1 cellular context compared by ENCODE assay signal in the genomic region with DNA sequence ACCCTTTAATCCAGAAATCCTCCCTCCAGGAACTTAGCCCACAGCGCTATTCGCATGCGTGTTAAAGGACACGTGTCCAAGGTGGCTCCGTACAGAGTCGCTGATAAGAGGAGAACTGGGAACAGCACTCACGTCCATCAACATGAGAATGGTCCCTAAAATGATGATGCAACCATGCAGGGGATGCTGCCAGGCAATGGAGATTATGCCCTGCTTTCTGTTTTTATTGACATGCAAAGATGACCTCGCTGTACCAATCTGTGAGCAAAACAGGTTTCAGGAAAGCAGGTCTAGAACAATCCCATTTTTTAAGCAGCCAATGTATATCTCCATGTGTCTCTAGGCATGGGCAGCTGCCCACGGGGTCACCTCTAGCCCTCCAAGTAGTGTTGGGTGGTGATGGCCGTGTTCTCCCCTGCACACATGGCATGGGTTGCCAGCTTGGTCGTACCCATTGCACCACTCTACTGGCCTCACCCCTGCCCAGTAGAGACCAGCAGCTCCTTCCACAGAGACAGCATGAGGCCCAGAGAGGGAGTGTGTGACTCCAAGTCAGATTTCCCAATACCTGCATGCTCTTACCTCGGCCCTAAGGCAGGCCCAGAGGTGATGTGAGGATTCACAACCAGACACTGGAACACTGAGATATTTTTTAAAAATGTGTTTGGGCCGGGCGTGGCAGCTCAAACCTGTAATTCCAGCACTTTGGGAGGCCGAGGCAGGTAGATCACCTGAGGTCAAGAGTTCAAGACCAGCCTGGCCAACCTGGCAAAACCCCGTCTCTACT.
TF ChIP-seq lines count a peak whose summit lies in the region.

No MANE protein-coding gene starts in this region.

TF ChIP-seq in K562, 482 proteins besides CTCF, POLR2A, EP300 and RAD21 (continued from another document):
- TF ChIP-seq, protein P1, sequence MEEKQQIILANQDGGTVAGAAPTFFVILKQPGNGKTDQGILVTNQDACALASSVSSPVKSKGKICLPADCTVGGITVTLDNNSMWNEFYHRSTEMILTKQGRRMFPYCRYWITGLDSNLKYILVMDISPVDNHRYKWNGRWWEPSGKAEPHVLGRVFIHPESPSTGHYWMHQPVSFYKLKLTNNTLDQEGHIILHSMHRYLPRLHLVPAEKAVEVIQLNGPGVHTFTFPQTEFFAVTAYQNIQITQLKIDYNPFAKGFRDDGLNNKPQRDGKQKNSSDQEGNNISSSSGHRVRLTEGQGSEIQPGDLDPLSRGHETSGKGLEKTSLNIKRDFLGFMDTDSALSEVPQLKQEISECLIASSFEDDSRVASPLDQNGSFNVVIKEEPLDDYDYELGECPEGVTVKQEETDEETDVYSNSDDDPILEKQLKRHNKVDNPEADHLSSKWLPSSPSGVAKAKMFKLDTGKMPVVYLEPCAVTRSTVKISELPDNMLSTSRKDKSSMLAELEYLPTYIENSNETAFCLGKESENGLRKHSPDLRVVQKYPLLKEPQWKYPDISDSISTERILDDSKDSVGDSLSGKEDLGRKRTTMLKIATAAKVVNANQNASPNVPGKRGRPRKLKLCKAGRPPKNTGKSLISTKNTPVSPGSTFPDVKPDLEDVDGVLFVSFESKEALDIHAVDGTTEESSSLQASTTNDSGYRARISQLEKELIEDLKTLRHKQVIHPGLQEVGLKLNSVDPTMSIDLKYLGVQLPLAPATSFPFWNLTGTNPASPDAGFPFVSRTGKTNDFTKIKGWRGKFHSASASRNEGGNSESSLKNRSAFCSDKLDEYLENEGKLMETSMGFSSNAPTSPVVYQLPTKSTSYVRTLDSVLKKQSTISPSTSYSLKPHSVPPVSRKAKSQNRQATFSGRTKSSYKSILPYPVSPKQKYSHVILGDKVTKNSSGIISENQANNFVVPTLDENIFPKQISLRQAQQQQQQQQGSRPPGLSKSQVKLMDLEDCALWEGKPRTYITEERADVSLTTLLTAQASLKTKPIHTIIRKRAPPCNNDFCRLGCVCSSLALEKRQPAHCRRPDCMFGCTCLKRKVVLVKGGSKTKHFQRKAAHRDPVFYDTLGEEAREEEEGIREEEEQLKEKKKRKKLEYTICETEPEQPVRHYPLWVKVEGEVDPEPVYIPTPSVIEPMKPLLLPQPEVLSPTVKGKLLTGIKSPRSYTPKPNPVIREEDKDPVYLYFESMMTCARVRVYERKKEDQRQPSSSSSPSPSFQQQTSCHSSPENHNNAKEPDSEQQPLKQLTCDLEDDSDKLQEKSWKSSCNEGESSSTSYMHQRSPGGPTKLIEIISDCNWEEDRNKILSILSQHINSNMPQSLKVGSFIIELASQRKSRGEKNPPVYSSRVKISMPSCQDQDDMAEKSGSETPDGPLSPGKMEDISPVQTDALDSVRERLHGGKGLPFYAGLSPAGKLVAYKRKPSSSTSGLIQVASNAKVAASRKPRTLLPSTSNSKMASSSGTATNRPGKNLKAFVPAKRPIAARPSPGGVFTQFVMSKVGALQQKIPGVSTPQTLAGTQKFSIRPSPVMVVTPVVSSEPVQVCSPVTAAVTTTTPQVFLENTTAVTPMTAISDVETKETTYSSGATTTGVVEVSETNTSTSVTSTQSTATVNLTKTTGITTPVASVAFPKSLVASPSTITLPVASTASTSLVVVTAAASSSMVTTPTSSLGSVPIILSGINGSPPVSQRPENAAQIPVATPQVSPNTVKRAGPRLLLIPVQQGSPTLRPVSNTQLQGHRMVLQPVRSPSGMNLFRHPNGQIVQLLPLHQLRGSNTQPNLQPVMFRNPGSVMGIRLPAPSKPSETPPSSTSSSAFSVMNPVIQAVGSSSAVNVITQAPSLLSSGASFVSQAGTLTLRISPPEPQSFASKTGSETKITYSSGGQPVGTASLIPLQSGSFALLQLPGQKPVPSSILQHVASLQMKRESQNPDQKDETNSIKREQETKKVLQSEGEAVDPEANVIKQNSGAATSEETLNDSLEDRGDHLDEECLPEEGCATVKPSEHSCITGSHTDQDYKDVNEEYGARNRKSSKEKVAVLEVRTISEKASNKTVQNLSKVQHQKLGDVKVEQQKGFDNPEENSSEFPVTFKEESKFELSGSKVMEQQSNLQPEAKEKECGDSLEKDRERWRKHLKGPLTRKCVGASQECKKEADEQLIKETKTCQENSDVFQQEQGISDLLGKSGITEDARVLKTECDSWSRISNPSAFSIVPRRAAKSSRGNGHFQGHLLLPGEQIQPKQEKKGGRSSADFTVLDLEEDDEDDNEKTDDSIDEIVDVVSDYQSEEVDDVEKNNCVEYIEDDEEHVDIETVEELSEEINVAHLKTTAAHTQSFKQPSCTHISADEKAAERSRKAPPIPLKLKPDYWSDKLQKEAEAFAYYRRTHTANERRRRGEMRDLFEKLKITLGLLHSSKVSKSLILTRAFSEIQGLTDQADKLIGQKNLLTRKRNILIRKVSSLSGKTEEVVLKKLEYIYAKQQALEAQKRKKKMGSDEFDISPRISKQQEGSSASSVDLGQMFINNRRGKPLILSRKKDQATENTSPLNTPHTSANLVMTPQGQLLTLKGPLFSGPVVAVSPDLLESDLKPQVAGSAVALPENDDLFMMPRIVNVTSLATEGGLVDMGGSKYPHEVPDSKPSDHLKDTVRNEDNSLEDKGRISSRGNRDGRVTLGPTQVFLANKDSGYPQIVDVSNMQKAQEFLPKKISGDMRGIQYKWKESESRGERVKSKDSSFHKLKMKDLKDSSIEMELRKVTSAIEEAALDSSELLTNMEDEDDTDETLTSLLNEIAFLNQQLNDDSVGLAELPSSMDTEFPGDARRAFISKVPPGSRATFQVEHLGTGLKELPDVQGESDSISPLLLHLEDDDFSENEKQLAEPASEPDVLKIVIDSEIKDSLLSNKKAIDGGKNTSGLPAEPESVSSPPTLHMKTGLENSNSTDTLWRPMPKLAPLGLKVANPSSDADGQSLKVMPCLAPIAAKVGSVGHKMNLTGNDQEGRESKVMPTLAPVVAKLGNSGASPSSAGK (IDR thresholded peaks at IDR 0.05): peak; percentile 32; the same call in 1 of the 2 replicates
- TF ChIP-seq, protein P2, sequence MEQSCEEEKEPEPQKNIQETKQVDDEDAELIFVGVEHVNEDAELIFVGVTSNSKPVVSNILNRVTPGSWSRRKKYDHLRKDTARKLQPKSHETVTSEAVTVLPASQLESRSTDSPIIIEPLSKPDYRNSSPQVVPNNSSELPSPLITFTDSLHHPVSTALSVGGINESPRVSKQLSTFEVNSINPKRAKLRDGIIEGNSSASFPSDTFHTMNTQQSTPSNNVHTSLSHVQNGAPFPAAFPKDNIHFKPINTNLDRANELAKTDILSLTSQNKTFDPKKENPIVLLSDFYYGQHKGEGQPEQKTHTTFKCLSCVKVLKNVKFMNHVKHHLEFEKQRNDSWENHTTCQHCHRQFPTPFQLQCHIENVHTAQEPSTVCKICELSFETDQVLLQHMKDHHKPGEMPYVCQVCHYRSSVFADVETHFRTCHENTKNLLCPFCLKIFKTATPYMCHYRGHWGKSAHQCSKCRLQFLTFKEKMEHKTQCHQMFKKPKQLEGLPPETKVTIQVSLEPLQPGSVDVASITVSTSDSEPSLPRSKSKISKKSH (CRISPR knock-in tag; IDR thresholded peaks at IDR 0.05): no peak
- TF ChIP-seq, protein P3, sequence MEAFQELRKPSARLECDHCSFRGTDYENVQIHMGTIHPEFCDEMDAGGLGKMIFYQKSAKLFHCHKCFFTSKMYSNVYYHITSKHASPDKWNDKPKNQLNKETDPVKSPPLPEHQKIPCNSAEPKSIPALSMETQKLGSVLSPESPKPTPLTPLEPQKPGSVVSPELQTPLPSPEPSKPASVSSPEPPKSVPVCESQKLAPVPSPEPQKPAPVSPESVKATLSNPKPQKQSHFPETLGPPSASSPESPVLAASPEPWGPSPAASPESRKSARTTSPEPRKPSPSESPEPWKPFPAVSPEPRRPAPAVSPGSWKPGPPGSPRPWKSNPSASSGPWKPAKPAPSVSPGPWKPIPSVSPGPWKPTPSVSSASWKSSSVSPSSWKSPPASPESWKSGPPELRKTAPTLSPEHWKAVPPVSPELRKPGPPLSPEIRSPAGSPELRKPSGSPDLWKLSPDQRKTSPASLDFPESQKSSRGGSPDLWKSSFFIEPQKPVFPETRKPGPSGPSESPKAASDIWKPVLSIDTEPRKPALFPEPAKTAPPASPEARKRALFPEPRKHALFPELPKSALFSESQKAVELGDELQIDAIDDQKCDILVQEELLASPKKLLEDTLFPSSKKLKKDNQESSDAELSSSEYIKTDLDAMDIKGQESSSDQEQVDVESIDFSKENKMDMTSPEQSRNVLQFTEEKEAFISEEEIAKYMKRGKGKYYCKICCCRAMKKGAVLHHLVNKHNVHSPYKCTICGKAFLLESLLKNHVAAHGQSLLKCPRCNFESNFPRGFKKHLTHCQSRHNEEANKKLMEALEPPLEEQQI (IDR thresholded peaks at IDR 0.05): no peak
- TF ChIP-seq POU5F1 (IDR thresholded peaks at IDR 0.05; ENCODE audit: borderline replicate concordance, low read depth, low read length, partially characterized antibody): no peak
- TF ChIP-seq CEBPB (tag; IDR thresholded peaks at IDR 0.05): peak; percentile 59; the same call in 1 of the 2 replicates
- no peak for TF ChIP-seq ZNF239 (CRISPR knock-in tag; IDR thresholded peaks at IDR 0.05)
- TF ChIP-seq JUNB (CRISPR knock-in tag; conservative IDR thresholded peaks at IDR 0.05): no peak
- no peak for TF ChIP-seq NEUROD1 (IDR thresholded peaks at IDR 0.05; ENCODE audit: borderline replicate concordance, low read depth, low read length, partially characterized antibody)
- no peak for TF ChIP-seq ZNF589 (CRISPR knock-in tag; IDR thresholded peaks at IDR 0.05; ENCODE audit: low read depth)
- no peak for TF ChIP-seq GTF2A2 (tag; IDR thresholded peaks at IDR 0.05)
- TF ChIP-seq MEIS2 (IDR thresholded peaks at IDR 0.05; ENCODE audit: partially characterized antibody): no peak
